Comparison of ENCODE assay signal across 1 cellular context in genomic region chr10:98045785-98046389, GRCh38.
TF ChIP-seq lines count a peak whose summit lies in the region.

No MANE protein-coding gene starts in this region.

TF ChIP-seq in K562, 482 proteins besides CTCF, POLR2A, EP300 and RAD21 (continued from another document):
- TF ChIP-seq E2F6 (IDR thresholded peaks at IDR 0.05; ENCODE audit: borderline replicate concordance in 1 of 2, extremely low read depth in 1 of 2, insufficient read depth in 1 of 2, insufficient read length in 1 of 2, low read depth in 1 of 2, low read length in 1 of 2, poor library complexity in 1 of 2, severe bottlenecking in 1 of 2) = peak in 1 of 2 experiments; percentile 42
- TF ChIP-seq MEIS2 (IDR thresholded peaks at IDR 0.05; ENCODE audit: partially characterized antibody) = peak; percentile 18
- TF ChIP-seq L3MBTL2 (IDR thresholded peaks at IDR 0.05) = peak; percentile 35; the same call in 1 of the 2 replicates
- TF ChIP-seq PRDM10 (IDR thresholded peaks at IDR 0.05; ENCODE audit: partially characterized antibody) = peak; percentile 14
